Comparison of ENCODE assay signal across 8 cellular contexts in the genomic region with DNA sequence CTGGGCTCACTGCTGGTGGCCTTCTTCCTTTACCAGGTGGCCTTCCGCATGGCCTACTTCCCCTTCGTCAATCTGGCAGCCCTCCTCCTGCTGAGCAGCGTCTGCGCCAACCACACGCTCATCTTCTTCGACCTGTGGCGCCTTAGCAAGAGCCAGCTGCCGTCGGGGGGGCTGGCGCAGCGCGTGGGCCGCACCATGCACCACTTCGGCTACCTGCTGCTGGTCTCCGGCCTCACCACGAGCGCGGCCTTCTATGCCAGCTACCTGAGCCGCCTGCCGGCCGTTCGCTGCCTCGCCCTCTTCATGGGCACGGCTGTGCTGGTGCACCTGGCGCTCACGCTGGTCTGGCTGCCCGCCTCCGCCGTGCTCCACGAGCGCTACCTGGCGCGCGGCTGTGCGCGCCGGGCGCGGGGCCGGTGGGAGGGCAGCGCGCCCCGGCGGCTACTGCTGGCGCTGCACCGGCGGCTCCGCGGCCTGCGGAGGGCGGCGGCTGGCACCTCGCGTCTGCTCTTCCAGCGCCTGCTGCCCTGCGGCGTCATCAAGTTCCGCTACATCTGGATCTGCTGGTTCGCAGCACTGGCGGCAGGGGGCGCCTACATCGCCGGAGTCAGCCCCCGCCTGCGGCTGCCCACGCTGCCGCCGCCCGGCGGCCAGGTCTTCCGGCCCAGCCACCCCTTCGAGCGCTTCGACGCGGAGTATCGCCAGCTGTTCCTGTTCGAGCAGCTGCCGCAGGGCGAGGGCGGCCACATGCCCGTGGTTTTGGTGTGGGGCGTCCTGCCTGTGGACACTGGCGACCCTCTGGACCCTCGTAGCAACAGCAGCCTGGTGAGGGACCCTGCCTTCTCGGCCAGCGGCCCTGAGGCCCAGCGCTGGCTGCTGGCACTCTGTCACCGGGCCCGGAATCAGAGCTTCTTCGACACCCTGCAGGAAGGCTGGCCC. TPM values are rescaled to one million over a fixed set of nuclear protein-coding genes. Genes with fewer than 3 reads are reported as not detected.
A peak's percentile ranks its signal among the peaks of the same experiment; 100 is the strongest.
DNase-seq lines count a peak whose midpoint lies in the region; ATAC-seq and TF ChIP-seq lines count a peak whose summit lies in the region.

No MANE protein-coding gene starts in this region.

- no peaks in the 10 kb centered on the region for H3K36me3 ChIP-seq in mucosa of rectum (ENCODE audit: control insufficient read depth in 2 of 2, insufficient read depth in 2 of 2, low read length in 2 of 2)

- peak overlapping the region; percentile 47 to 69 for H3K9ac ChIP-seq in mucosa of rectum (ENCODE audit: low read depth in 1 of 2, low read length in 2 of 2)

- H3K4me3 ChIP-seq in epithelial cell of proximal tubule (ENCODE audit: low read depth, low read length) = peak overlapping the region; percentile 38
- peak overlapping the region; percentile 19 to 54 for H3K4me3 ChIP-seq in mucosa of rectum (ENCODE audit: low read length in 2 of 2)

- H3K9me3 ChIP-seq in mucosa of rectum (ENCODE audit: control insufficient read depth in 2 of 2, low read length in 2 of 2) = no peaks in the 10 kb centered on the region

- DNase-seq in ACHN (peak; percentile 79), NOMO-1 treated with DMSO at 0.1 percent for 48 hours (lab: John Stamatoyannopoulos, UW; ENCODE audit: unreplicated experiment) (peak; percentile 95), epithelial cell of proximal tubule (ENCODE audit: low read depth) (peak; percentile 27)
- peak; percentile 90 for DNase-seq in activated CD8-positive, alpha-beta memory T cell treated with anti-CD3 and anti-CD28 coated beads, Interleukin-2, amount 50 U/mL, for 48 hours
- peak; percentile 74 for DNase-seq in stimulated activated CD8-positive, alpha-beta memory T cell treated with anti-CD3 and anti-CD28 coated beads, Interleukin-4, amount 100 ng/mL, for 24 hours (ENCODE audit: low read depth)

- TF ChIP-seq CTCF in epithelial cell of proximal tubule (conservative IDR thresholded peaks at IDR 0.05; ENCODE audit: low read depth, low read length) = peak; percentile 62

- no peaks in the 10 kb centered on the region for H3K27me3 ChIP-seq in mucosa of rectum (ENCODE audit: control insufficient read depth in 2 of 2, insufficient read depth in 2 of 2, low read length in 2 of 2)

- H3K4me1 ChIP-seq in mucosa of rectum (ENCODE audit: control insufficient read depth in 2 of 2, insufficient read depth in 2 of 2, low read length in 2 of 2) = peaks cover 10 to 16% of the 10 kb centered on the region in 2 donors

- ATAC-seq in GM18907 (IDR thresholded peaks at IDR 0.05; ENCODE audit: unreplicated experiment) (peak; percentile 81), HG03196 (IDR thresholded peaks at IDR 0.05; ENCODE audit: unreplicated experiment) (peak; percentile 73)

- in situ Hi-C loops in ACHN (cut with HindIII; ENCODE audit: low pct_ligation_motif_present, low pct_unique_long_range_greater_than_20kb, low sequenced_read_pairs) = no loop called here

- peak overlapping the region; percentile 74 to 81 for H3K27ac ChIP-seq in mucosa of rectum (ENCODE audit: low read depth in 2 of 2, low read length in 2 of 2)

RNA-seq across cellular contexts. Expression of gene DISP2, which starts 9.9 kb away (rescaled TPM):
- 0.22 and 0.40 TPM in 2 replicates for total RNA-seq in epithelial cell of proximal tubule

RNA-seq across cellular contexts. Expression of gene KNSTRN, which starts 14.6 kb away (rescaled TPM):
- total RNA-seq in epithelial cell of proximal tubule = 54.7 and 107 TPM in 2 replicates

RNA-seq across cellular contexts. Expression of gene PHGR1, which starts 17.1 kb away (rescaled TPM):
- not detected in 2 replicates for total RNA-seq in epithelial cell of proximal tubule

RNA-seq across cellular contexts. Expression of gene CCDC9B, which starts 27.2 kb away (rescaled TPM):
- total RNA-seq in epithelial cell of proximal tubule = 4.6 and 10.7 TPM in 2 replicates

RNA-seq across cellular contexts. Expression of gene IVD, which starts 37.7 kb away (rescaled TPM):
- 34.4 and 41.2 TPM in 2 replicates for total RNA-seq in epithelial cell of proximal tubule

Comparison
In these comparisons a context has a peak if more than half of its experiments do, and no peak if none do; other contexts are left out.
1. Peak in every context shown above with its lines: DNase-seq, ATAC-seq, H3K4me3 ChIP-seq and H3K27ac ChIP-seq.
2. DNase-seq: peak in every context shown above with its lines; median percentile 95 in NOMO-1 treated with DMSO at 0.1 percent for 48 hours; 90 in activated CD8-positive, alpha-beta memory T cell treated with anti-CD3 and anti-CD28 coated beads, Interleukin-2, amount 50 U/mL, for 48 hours; 79 in ACHN; 74 in stimulated activated CD8-positive, alpha-beta memory T cell treated with anti-CD3 and anti-CD28 coated beads, Interleukin-4, amount 100 ng/mL, for 24 hours; 27 in epithelial cell of proximal tubule.